ENCODE assay signal across 9 cellular contexts in genomic region chr3:184360070-184360833, GRCh38. TPM values are rescaled to one million over a fixed set of nuclear protein-coding genes. Genes with fewer than 3 reads are reported as not detected.
A peak's percentile ranks its signal among the peaks of the same experiment; 100 is the strongest.
DNase-seq lines count a peak whose midpoint lies in the region; ATAC-seq and TF ChIP-seq lines count a peak whose summit lies in the region.
"Had no signal": no experiment of that assay in that cellular context is flagged by ENCODE, and none has a peak within 500 bp of the region (broad histone marks: within the 10 kb centered on the region; RNA-seq: fewer than 3 reads in every experiment).

No MANE protein-coding gene starts in this region.

- H3K9me3 ChIP-seq in CD4-positive, alpha-beta T cell (ENCODE audit: control insufficient read depth, low read length): no peaks in the 10 kb centered on the region
- H3K9me3 ChIP-seq in OCI-LY7 (ENCODE audit: low read length) (no peaks in the 10 kb centered on the region), ectodermal cell (ENCODE audit: control insufficient read depth, low read length) (no peaks in the 10 kb centered on the region)

- H3K9me2 ChIP-seq in OCI-LY7 (ENCODE audit: insufficient read depth, low read length): no peaks in the 10 kb centered on the region

- intact Hi-C loops in CD4-positive, alpha-beta T cell (cut with DNase I, micrococcal nuclease): loop anchor here in 1 of 2 experiments (2.0 to 10.0 kb wide), 4 partner anchors 23 to 465 kb away; partner anchors contain the start of genes ABCF3, ALG3, EEF1AKMT4 and FAM131A
- intact Hi-C loops in OCI-LY7 (cut with micrococcal nuclease; ENCODE audit: unreplicated experiment): loop anchor here (5.0 kb wide), 2 partner anchors 223 to 933 kb away; partner anchors contain the start of genes EIF2B5 and MCF2L2

- DNase-seq in CD4-positive, alpha-beta T cell: no peak
- no peak for DNase-seq in OCI-LY7 (ENCODE audit: low spot score)
- DNase-seq in neural crest cell (ENCODE audit: low read depth, low spot score): no peak
- DNase-seq in NCI-H1417 treated with DMSO at 0.1 percent for 48 hours (lab: John Stamatoyannopoulos, UW): no peak
- DNase-seq in G401 (ENCODE audit: low spot score): no peak
- DNase-seq: SIG-M5 had no signal

- peak overlapping the region; percentile 6 for H3K27ac Mint-ChIP-seq in CD4-positive, alpha-beta T cell
- H3K27ac Mint-ChIP-seq in neural crest cell (ENCODE audit: unreplicated experiment): no peak overlapping the region

- peaks cover 23% of the 10 kb centered on the region for H3K4me1 ChIP-seq in OCI-LY7 (ENCODE audit: insufficient read depth, low read length, poor library complexity, severe bottlenecking)
- H3K4me1 ChIP-seq in ectodermal cell (ENCODE audit: control insufficient read depth, insufficient read depth, low read length): peaks cover 14% of the 10 kb centered on the region

- peaks cover 25% of the 10 kb centered on the region for H3K4me1 Mint-ChIP-seq in CD4-positive, alpha-beta T cell (ENCODE audit: low read depth)
- H3K4me1 Mint-ChIP-seq in neural crest cell: peaks cover 38% of the 10 kb centered on the region

- H3K36me3 ChIP-seq in OCI-LY7 (ENCODE audit: insufficient read depth, low read length) (peaks cover 9% of the 10 kb centered on the region), ectodermal cell (ENCODE audit: control insufficient read depth, insufficient read depth, low read length) (peaks cover 33% of the 10 kb centered on the region)

- POLR2A ChIA-PET in CD4-positive, alpha-beta T cell (lab: Charles Lee): interaction anchor here (1.0 kb wide), 1 partner anchor 169 kb away, joined by 3 read pairs; no protein-coding TSS in a partner anchor
- POLR2A ChIA-PET in OCI-LY7 (lab: Charles Lee): interaction anchor here (0.6 to 1.0 kb wide), 4 partner anchors 12 to 574 kb away, joined by 3 to 7 read pairs (median 4); no protein-coding TSS in a partner anchor

- no TSS peak for BruUV-seq in OCI-LY7 (replicated peaks; lab: Mats Ljungman, UMichigan)

- H3K9me3 Mint-ChIP-seq in CD4-positive, alpha-beta T cell: no peaks in the 10 kb centered on the region
- H3K9me3 Mint-ChIP-seq in neural crest cell: no peaks in the 10 kb centered on the region

- TF ChIP-seq CTCF in CD4-positive, alpha-beta T cell (IDR thresholded peaks at IDR 0.05): no peak
- TF ChIP-seq CTCF in OCI-LY7 (conservative IDR thresholded peaks at IDR 0.05; ENCODE audit: low read length): no peak
- no peak for TF ChIP-seq CTCF in neural crest cell (conservative IDR thresholded peaks at IDR 0.05)

- CTCF ChIA-PET in CD4-positive, alpha-beta T cell (lab: Charles Lee): interaction anchor here (1.4 kb wide), 1 partner anchor 12 kb away, joined by 3 read pairs; no protein-coding TSS in a partner anchor
- CTCF ChIA-PET in OCI-LY7 (lab: Charles Lee; ENCODE audit: unreplicated experiment): no interaction called here

- peaks cover 19% of the 10 kb centered on the region; the same call in 1 of the 2 replicates for H3K79me2 ChIP-seq in OCI-LY7 (ENCODE audit: insufficient read depth, low read depth, low read length)

- in situ Hi-C loops in G401 (cut with HindIII; ENCODE audit: low sequenced_read_pairs): no loop called here

- H3K4me2 ChIP-seq in OCI-LY7 (ENCODE audit: low read length): peak overlapping the region; percentile 84

- no peaks in the 10 kb centered on the region for H3K27me3 Mint-ChIP-seq in CD4-positive, alpha-beta T cell
- peaks cover 2% of the 10 kb centered on the region for H3K27me3 Mint-ChIP-seq in neural crest cell (ENCODE audit: low read depth)

- H3K27ac ChIP-seq in CD4-positive, alpha-beta T cell (ENCODE audit: low read depth, low read length): no peak overlapping the region
- H3K27ac ChIP-seq in OCI-LY7 (ENCODE audit: low read depth, low read length, poor library complexity, severe bottlenecking): no peak overlapping the region
- H3K27ac ChIP-seq in ectodermal cell (ENCODE audit: insufficient read depth, low read depth, low read length, poor library complexity, severe bottlenecking): peak overlapping the region; percentile 18

- H3K4me3 ChIP-seq in OCI-LY7 (ENCODE audit: low read depth, low read length, poor library complexity, severe bottlenecking) (peak overlapping the region; percentile 97), ectodermal cell (ENCODE audit: insufficient read depth, low read depth, low read length) (peak overlapping the region; percentile 86)

- ATAC-seq in CD4-positive, alpha-beta T cell (ENCODE audit: poor library complexity): no peak
- ATAC-seq in GM19035 (IDR thresholded peaks at IDR 0.05; ENCODE audit: unreplicated experiment) (no peak), HG03159 (IDR thresholded peaks at IDR 0.05; ENCODE audit: unreplicated experiment) (no peak)

- no peaks in the 10 kb centered on the region for H3K27me3 ChIP-seq in CD4-positive, alpha-beta T cell (ENCODE audit: control insufficient read depth, insufficient read depth, low read length)
- H3K27me3 ChIP-seq in ectodermal cell (ENCODE audit: control insufficient read depth, insufficient read depth, low read length, poor library complexity, severe bottlenecking): no peaks in the 10 kb centered on the region

- H4K20me1 ChIP-seq in OCI-LY7 (ENCODE audit: insufficient read depth, low read length): no peaks in the 10 kb centered on the region; the same call in 1 of the 2 replicates

- WGBS in ectodermal cell, 2 experiments: 10 to 14% methylated on average over 12 of the region's 12 CpGs

- peak overlapping the region; percentile 72 for H3K4me3 Mint-ChIP-seq in CD4-positive, alpha-beta T cell
- H3K4me3 Mint-ChIP-seq in neural crest cell: peak overlapping the region; percentile 92

- H2AFZ ChIP-seq in OCI-LY7 (ENCODE audit: low read length): no peak overlapping the region

- peaks cover 24% of the 10 kb centered on the region for H3K36me3 Mint-ChIP-seq in CD4-positive, alpha-beta T cell (ENCODE audit: low read depth)
- H3K36me3 Mint-ChIP-seq in neural crest cell (ENCODE audit: low read depth): peaks cover 6% of the 10 kb centered on the region

RNA-seq across cellular contexts. Expression of gene CLCN2, which starts 1.2 kb away (rescaled TPM):
- 1 to 10 TPM; 3.2 to 3.5 TPM for total RNA-seq in CD4-positive, alpha-beta T cell
- 4.2 and 8.5 TPM in 2 replicates for total RNA-seq in OCI-LY7 (2014; rRNA removed; shearing (Covaris generic))
- 14.2 and 15.0 TPM in 2 replicates for total RNA-seq in OCI-LY7 (2022)
- polyA plus RNA-seq in ectodermal cell (2013, experiment 1 of 4): 45.1 TPM
- 48.2 TPM for polyA plus RNA-seq in ectodermal cell (2013, experiment 2 of 4)
- 40.2 TPM for polyA plus RNA-seq in ectodermal cell (2013, experiment 3 of 4)
- polyA plus RNA-seq in ectodermal cell (2013, experiment 4 of 4): 44.0 TPM
- 23.6 and 27.8 TPM in 2 replicates for total RNA-seq in neural crest cell
- total RNA-seq in G401 (2014; rRNA removed; shearing (Covaris generic)): 6.7 and 10.7 TPM in 2 replicates

RNA-seq across cellular contexts. Expression of gene POLR2H, which starts 1.3 kb away (rescaled TPM):
- 10 to 100 TPM; 19.1 to 21.1 TPM for total RNA-seq in CD4-positive, alpha-beta T cell
- total RNA-seq in OCI-LY7 (2014; rRNA removed; shearing (Covaris generic)): 62.5 and 85.8 TPM in 2 replicates
- 73.0 and 80.1 TPM in 2 replicates for total RNA-seq in OCI-LY7 (2022)
- 116 TPM for polyA plus RNA-seq in ectodermal cell (2013, experiment 1 of 4)
- 121 TPM for polyA plus RNA-seq in ectodermal cell (2013, experiment 2 of 4)
- 105 TPM for polyA plus RNA-seq in ectodermal cell (2013, experiment 3 of 4)
- 123 TPM for polyA plus RNA-seq in ectodermal cell (2013, experiment 4 of 4)
- 94.5 and 98.9 TPM in 2 replicates for total RNA-seq in neural crest cell
- total RNA-seq in G401 (2014; rRNA removed; shearing (Covaris generic)): 136 and 144 TPM in 2 replicates

RNA-seq across cellular contexts. Expression of gene THPO, which starts 17.8 kb away (rescaled TPM):
- total RNA-seq in CD4-positive, alpha-beta T cell: not detected
- not detected in 2 replicates for total RNA-seq in OCI-LY7 (2014; rRNA removed; shearing (Covaris generic))
- total RNA-seq in OCI-LY7 (2022): not detected in 2 replicates
- polyA plus RNA-seq in ectodermal cell (2013, experiment 1 of 4): 3.0 TPM
- 3.0 TPM for polyA plus RNA-seq in ectodermal cell (2013, experiment 2 of 4)
- polyA plus RNA-seq in ectodermal cell (2013, experiment 3 of 4): 1.6 TPM
- polyA plus RNA-seq in ectodermal cell (2013, experiment 4 of 4): 1.5 TPM
- total RNA-seq in neural crest cell: 0.55 and 0.98 TPM in 2 replicates
- 0.12 and 0.20 TPM in 2 replicates for total RNA-seq in G401 (2014; rRNA removed; shearing (Covaris generic))

RNA-seq across cellular contexts. Expression of gene CHRD, which starts 19.6 kb away (rescaled TPM):
- under 1 TPM in 1 of 2 experiments, not detected in 1; 0.22 TPM for total RNA-seq in CD4-positive, alpha-beta T cell
- total RNA-seq in OCI-LY7 (2014; rRNA removed; shearing (Covaris generic)): 0.16 TPM in 1 of 2 replicates, not detected in the other
- total RNA-seq in OCI-LY7 (2022): 0.07 TPM in 1 of 2 replicates, not detected in the other
- polyA plus RNA-seq in ectodermal cell (2013, experiment 1 of 4): 9.1 TPM
- polyA plus RNA-seq in ectodermal cell (2013, experiment 2 of 4): 8.6 TPM
- polyA plus RNA-seq in ectodermal cell (2013, experiment 3 of 4): 9.9 TPM
- polyA plus RNA-seq in ectodermal cell (2013, experiment 4 of 4): 12.7 TPM
- total RNA-seq in neural crest cell: 3.2 and 4.0 TPM in 2 replicates
- 1.4 and 1.8 TPM in 2 replicates for total RNA-seq in G401 (2014; rRNA removed; shearing (Covaris generic))

RNA-seq across cellular contexts. Expression of gene FAM131A, which starts 22.9 kb away (rescaled TPM):
- 10 to 100 TPM; 10.4 to 11.0 TPM for total RNA-seq in CD4-positive, alpha-beta T cell
- 3.8 and 5.2 TPM in 2 replicates for total RNA-seq in OCI-LY7 (2014; rRNA removed; shearing (Covaris generic))
- total RNA-seq in OCI-LY7 (2022) (3.7 and 4.2 TPM in 2 replicates), neural crest cell (17.4 and 19.7 TPM in 2 replicates)
- 25.5 TPM for polyA plus RNA-seq in ectodermal cell (2013, experiment 1 of 4)
- polyA plus RNA-seq in ectodermal cell (2013, experiment 2 of 4): 24.2 TPM
- 20.9 TPM for polyA plus RNA-seq in ectodermal cell (2013, experiment 3 of 4)
- 21.4 TPM for polyA plus RNA-seq in ectodermal cell (2013, experiment 4 of 4)
- total RNA-seq in G401 (2014; rRNA removed; shearing (Covaris generic)): 20.7 and 31.2 TPM in 2 replicates
